Comparison of ENCODE assay signal across 16 cellular contexts in genomic region chr7:80230327-80230726, GRCh38.
"Had no signal": no experiment of that assay in that cellular context is flagged by ENCODE, and none has a peak within 500 bp of the region (broad histone marks: within the 10 kb centered on the region; RNA-seq: fewer than 3 reads in every experiment).

No MANE protein-coding gene starts in this region.

- H3K27me3 Mint-ChIP-seq: activated B cell treated with CpG ODN at 0.5 μM for 24 hours; effector memory CD8-positive, alpha-beta T cell had no signal

- H3K4me3 Mint-ChIP-seq: activated B cell treated with CpG ODN at 0.5 μM for 24 hours; activated CD4-positive, alpha-beta T cell treated with anti-CD3 and anti-CD28 coated beads, Interleukin-2, amount 10 ng/mL, durations not matched to agents 7 days and 5 days; activated naive CD4-positive, alpha-beta T cell treated with anti-CD3 and anti-CD28 coated beads for 36 hours; effector memory CD8-positive, alpha-beta T cell; neural crest cell; stimulated activated effector memory CD8-positive, alpha-beta T cell treated with anti-CD3 and anti-CD28 coated beads, Interleukin-12 subunit alpha, Interleukin-12 subunit beta, amount 100 ng/mL, for 72 hours; T-helper 1 cell treated with Interleukin-12 subunit alpha and Interleukin-12 subunit beta and Interleukin-4 antibody, amounts not matched to agents 30 μg/mL and 1 μg/mL, for 36 hours had no signal

- ATAC-seq: effector memory CD8-positive, alpha-beta T cell; left cardiac atrium; pancreas; stimulated activated effector memory CD8-positive, alpha-beta T cell treated with anti-CD3 and anti-CD28 coated beads, Interleukin-12 subunit alpha, Interleukin-12 subunit beta, amount 100 ng/mL, for 72 hours had no signal

- H3K36me3 ChIP-seq: brain microvascular endothelial cell, pancreas, thyroid gland had no signal

- FAIRE-seq: small intestine, urothelium cell line had no signal

- H3K4me1 Mint-ChIP-seq: activated B cell treated with CpG ODN at 0.5 μM for 24 hours; activated CD4-positive, alpha-beta T cell treated with anti-CD3 and anti-CD28 coated beads, Interleukin-2, amount 10 ng/mL, durations not matched to agents 7 days and 5 days; neural crest cell; stimulated activated effector memory CD8-positive, alpha-beta T cell treated with anti-CD3 and anti-CD28 coated beads, Interleukin-12 subunit alpha, Interleukin-12 subunit beta, amount 100 ng/mL, for 72 hours had no signal

- H3K27me3 ChIP-seq: brain microvascular endothelial cell, pancreas, thyroid gland had no signal

- H3K36me3 Mint-ChIP-seq: stimulated activated effector memory CD8-positive, alpha-beta T cell treated with anti-CD3 and anti-CD28 coated beads, Interleukin-12 subunit alpha, Interleukin-12 subunit beta, amount 100 ng/mL, for 72 hours had no signal

- H3K9me3 ChIP-seq: pancreas, thyroid gland had no signal

- H3K27ac ChIP-seq: brain microvascular endothelial cell, pancreas, thyroid gland had no signal

- H3K4me1 ChIP-seq: pancreas had no signal

- H3K9me3 Mint-ChIP-seq: activated B cell treated with CpG ODN at 0.5 μM for 24 hours; activated CD4-positive, alpha-beta T cell treated with anti-CD3 and anti-CD28 coated beads, Interleukin-2, amount 10 ng/mL, durations not matched to agents 7 days and 5 days; activated naive CD4-positive, alpha-beta T cell treated with anti-CD3 and anti-CD28 coated beads for 36 hours; neural crest cell; T-helper 1 cell treated with Interleukin-12 subunit alpha and Interleukin-12 subunit beta and Interleukin-4 antibody, amounts not matched to agents 30 μg/mL and 1 μg/mL, for 36 hours had no signal

- H3K27ac Mint-ChIP-seq: activated B cell treated with CpG ODN at 0.5 μM for 24 hours; activated CD4-positive, alpha-beta T cell treated with anti-CD3 and anti-CD28 coated beads, Interleukin-2, amount 10 ng/mL, durations not matched to agents 7 days and 5 days; activated naive CD4-positive, alpha-beta T cell treated with anti-CD3 and anti-CD28 coated beads for 36 hours; effector memory CD8-positive, alpha-beta T cell; stimulated activated effector memory CD8-positive, alpha-beta T cell treated with anti-CD3 and anti-CD28 coated beads, Interleukin-12 subunit alpha, Interleukin-12 subunit beta, amount 100 ng/mL, for 72 hours; T-helper 1 cell treated with Interleukin-12 subunit alpha and Interleukin-12 subunit beta and Interleukin-4 antibody, amounts not matched to agents 30 μg/mL and 1 μg/mL, for 36 hours had no signal

- DNase-seq: activated B cell treated with CpG ODN at 0.5 μM for 24 hours; activated CD4-positive, alpha-beta T cell treated with anti-CD3 and anti-CD28 coated beads, Interleukin-2, amount 10 ng/mL, durations not matched to agents 7 days and 5 days; activated CD8-positive, alpha-beta memory T cell treated with anti-CD3 and anti-CD28 coated beads for 24 hours; activated naive CD4-positive, alpha-beta T cell treated with anti-CD3 and anti-CD28 coated beads for 36 hours; brain microvascular endothelial cell; effector memory CD8-positive, alpha-beta T cell; left cardiac atrium; mammary epithelial cell; pancreas; retina; small intestine; thyroid gland had no signal

- H3K4me3 ChIP-seq: pancreas, thyroid gland had no signal
